Comparison of ENCODE assay signal across 31 cellular contexts in the genomic region with DNA sequence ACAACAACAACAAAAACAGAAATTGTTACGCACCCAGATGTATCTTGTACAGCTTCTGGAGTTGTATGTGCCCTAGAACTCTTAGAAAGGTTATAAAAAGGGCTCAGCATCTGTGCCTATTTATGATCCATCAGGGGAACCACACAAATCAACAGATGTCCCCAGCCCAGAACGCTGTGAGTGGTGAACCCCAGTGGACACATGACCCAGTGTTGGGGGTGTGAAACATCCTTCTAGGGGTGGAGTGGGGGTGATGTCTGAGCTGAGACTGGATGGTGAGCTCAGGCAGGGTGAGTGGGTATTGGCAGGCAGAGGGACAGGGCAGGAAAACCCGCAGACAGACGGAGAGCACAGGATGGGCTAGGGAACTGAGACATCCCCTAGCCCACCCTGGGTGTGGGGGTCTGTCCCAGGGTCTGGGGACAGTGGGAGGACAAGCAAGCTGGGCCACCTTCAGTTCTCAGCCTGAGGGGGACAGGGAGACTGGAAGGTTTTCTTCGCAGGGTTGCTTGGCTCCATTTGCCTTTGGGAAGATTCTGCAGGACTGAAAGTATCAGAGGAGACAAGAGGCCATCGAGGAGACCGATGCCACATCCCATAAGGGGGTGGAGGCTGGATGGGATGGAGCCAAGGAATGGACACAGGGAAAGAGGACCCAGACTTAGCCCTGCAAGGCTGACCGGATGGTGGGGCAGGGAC. TPM values are rescaled to one million over a fixed set of nuclear protein-coding genes. Genes with fewer than 3 reads are reported as not detected.
DNase-seq lines count a peak whose midpoint lies in the region; FAIRE-seq and TF ChIP-seq lines count a peak whose summit lies in the region.
"Had no signal": no experiment of that assay in that cellular context is flagged by ENCODE, and none has a peak within 500 bp of the region (broad histone marks: within the 10 kb centered on the region; RNA-seq: fewer than 3 reads in every experiment).

No MANE protein-coding gene starts in this region.

- H3K9me3 ChIP-seq in HEK293 (ENCODE audit: control insufficient read depth, insufficient read depth, low read depth, low read length), result no peaks in the 10 kb centered on the region
- H3K9me3 ChIP-seq: Caco-2, left lung, Peyer's patch, prostate gland, transverse colon had no signal

- H3K27me3 Mint-ChIP-seq in CD14-positive monocyte (ENCODE audit: low read depth in 3 of 3) (peaks cover 3 to 16% (median 8%) of the 10 kb centered on the region in 3 donors), chondrocyte (ENCODE audit: low read depth) (peaks cover 3% of the 10 kb centered on the region), nephron progenitor cell (ENCODE audit: low read depth, poor library complexity) (peaks cover 4% of the 10 kb centered on the region)
- H3K27me3 Mint-ChIP-seq: brain had no signal

- peaks cover 17% of the 10 kb centered on the region for H3K4me1 Mint-ChIP-seq in CD14-positive monocyte
- H3K4me1 Mint-ChIP-seq in chondrocyte (ENCODE audit: low read depth), result peaks cover 11% of the 10 kb centered on the region
- peaks cover 75% of the 10 kb centered on the region for H3K4me1 Mint-ChIP-seq in nephron progenitor cell

- H3K4me3 Mint-ChIP-seq in CD14-positive monocyte, result no peak overlapping the region
- H3K4me3 Mint-ChIP-seq in chondrocyte (ENCODE audit: unreplicated experiment), result no peak overlapping the region
- H3K4me3 Mint-ChIP-seq in nephron progenitor cell, result no peak overlapping the region
- H3K4me3 Mint-ChIP-seq: activated naive CD4-positive, alpha-beta T cell treated with anti-CD3 and anti-CD28 coated beads, Interleukin-2, amount 50 U/mL, for 24 hours; brain; stimulated activated memory B cell treated with anti-CD40 and anti-IgM and Interleukin-4, amounts not matched to agents 10 μg/mL and 1 μg/mL and 100 μg/mL, for 72 hours had no signal

- no peak for TF ChIP-seq CTCF in CD14-positive monocyte (IDR thresholded peaks at IDR 0.05)
- no peak for TF ChIP-seq CTCF in HEK293 (tag by site-specific recombination; IDR thresholded peaks at IDR 0.05)
- no peak for TF ChIP-seq CTCF in chondrocyte (IDR thresholded peaks at IDR 0.05)
- TF ChIP-seq CTCF in nephron progenitor cell (IDR thresholded peaks at IDR 0.05), result no peak

- POLR2A ChIA-PET in HEK293 (lab: Yijun Ruan, JAX), result no interaction called here

- H3K36me3 ChIP-seq in HEK293 (ENCODE audit: control insufficient read depth in 2 of 2, insufficient read depth in 1 of 2, low read length in 2 of 2), result no peaks in the 10 kb centered on the region
- H3K36me3 ChIP-seq: left lung, Peyer's patch, prostate gland, transverse colon had no signal

- H3K36me3 Mint-ChIP-seq in CD14-positive monocyte (no peaks in the 10 kb centered on the region), chondrocyte (ENCODE audit: low read depth) (no peaks in the 10 kb centered on the region), nephron progenitor cell (ENCODE audit: low read depth) (peaks cover 3% of the 10 kb centered on the region)
- H3K36me3 Mint-ChIP-seq: activated naive CD4-positive, alpha-beta T cell treated with anti-CD3 and anti-CD28 coated beads, Interleukin-2, amount 50 U/mL, for 24 hours; brain; stimulated activated memory B cell treated with anti-CD40 and anti-IgM and Interleukin-4, amounts not matched to agents 10 μg/mL and 1 μg/mL and 100 μg/mL, for 72 hours had no signal

- H3K4me3 ChIP-seq in HEK293 (ENCODE audit: low read depth, low read length), result no peak overlapping the region
- H3K4me3 ChIP-seq: left lung, Peyer's patch, prostate gland, transverse colon had no signal

- H3K27ac Mint-ChIP-seq in CD14-positive monocyte (no peak overlapping the region), chondrocyte (ENCODE audit: unreplicated experiment) (no peak overlapping the region), nephron progenitor cell (peak overlapping the region; percentile 95)
- H3K27ac Mint-ChIP-seq: activated naive CD4-positive, alpha-beta T cell treated with anti-CD3 and anti-CD28 coated beads, Interleukin-2, amount 50 U/mL, for 24 hours; activated T-helper 2 cell treated with anti-CD3 and anti-CD28 coated beads, Interferon-gamma antibody, Interleukin-2, Interleukin-4, amounts not matched to agents 10 μg/mL and 5 μg/mL and 100 μg/mL, durations not matched to agents 14 hours and 24 hours and 36 hours; stimulated activated memory B cell treated with anti-CD40 and anti-IgM and Interleukin-4, amounts not matched to agents 10 μg/mL and 1 μg/mL and 100 μg/mL, for 72 hours had no signal

- intact Hi-C loops in CD14-positive monocyte (cut with micrococcal nuclease), result no loop called here

- DNase-seq in CD14-positive monocyte (ENCODE audit: low spot score), result peak; percentile 12
- DNase-seq in chondrocyte (ENCODE audit: low spot score), result peak; percentile 56
- DNase-seq in nephron progenitor cell, result no peak
- DNase-seq in stimulated activated CD4-positive, alpha-beta T cell treated with anti-CD3 and anti-CD28 coated beads, Interleukin-2, amount 100 ng/mL, for 24 hours, result no peak
- no peak for DNase-seq in DMS 273 (lab: John Stamatoyannopoulos, UW; ENCODE audit: unreplicated experiment)
- DNase-seq in GM19239 (ENCODE audit: insufficient read length, low spot score), result no peak
- no peak for DNase-seq in cerebellum (ENCODE audit: low spot score)
- DNase-seq: activated CD4-positive, alpha-beta T cell treated with anti-CD3 and anti-CD28 coated beads for 4 hours; amniotic stem cell; C1 segment of cervical spinal cord; Caco-2; Kasumi-1; NCI-H1436; NCI-H2107; NCI-H345; NCI-H748 treated with DMSO at 0.1 percent for 48 hours; SW 1271; T-helper 9 cell; transverse colon had no signal

- peaks cover 0 to 2% (median 0%) of the 10 kb centered on the region in 7 donors for H3K9me3 Mint-ChIP-seq in CD14-positive monocyte
- no peaks in the 10 kb centered on the region for H3K9me3 Mint-ChIP-seq in chondrocyte (ENCODE audit: low read depth)
- H3K9me3 Mint-ChIP-seq in nephron progenitor cell, result no peaks in the 10 kb centered on the region
- H3K9me3 Mint-ChIP-seq: activated naive CD4-positive, alpha-beta T cell treated with anti-CD3 and anti-CD28 coated beads, Interleukin-2, amount 50 U/mL, for 24 hours; stimulated activated memory B cell treated with anti-CD40 and anti-IgM and Interleukin-4, amounts not matched to agents 10 μg/mL and 1 μg/mL and 100 μg/mL, for 72 hours had no signal

- no peaks in the 10 kb centered on the region for H3K4me1 ChIP-seq in HEK293 (ENCODE audit: control insufficient read depth, insufficient read depth, low read length)
- H3K4me1 ChIP-seq: Caco-2, prostate gland had no signal

- no peak overlapping the region for H3K27ac ChIP-seq in HEK293 (ENCODE audit: extremely low read depth, low read depth, low read length)
- H3K27ac ChIP-seq: left lung, Peyer's patch, prostate gland, transverse colon, VCaP had no signal

- no peak for FAIRE-seq in GM19239 (lab: Jason Lieb, UNC)
- FAIRE-seq: endothelial cell of umbilical vein, GM18507, H54 had no signal

- CTCF ChIA-PET in HEK293 (lab: Yijun Ruan, JAX), result interaction anchor here (1.0 to 1.9 kb wide), 2 partner anchors 46 to 344 kb away, joined by 3 to 4 read pairs; no protein-coding TSS in a partner anchor

TF ChIP-seq in HEK293, 187 proteins besides CTCF, POLR2A, EP300 and RAD21:
- no peak for TF ChIP-seq ZNF324 (tag by site-specific recombination; IDR thresholded peaks at IDR 0.05)
- TF ChIP-seq SCRT2 (tag by site-specific recombination; IDR thresholded peaks at IDR 0.05), result peak; percentile 26; the same call in 1 of the 2 replicates

RNA-seq across cellular contexts. Expression of gene EMID1, which starts 5.8 kb away (rescaled TPM):
- polyA plus RNA-seq in CD14-positive monocyte, result not detected
- 0.33 to 0.41 TPM in 2 of 3 replicates, not detected in the other for total RNA-seq in chondrocyte
- total RNA-seq in cerebellum, result 8.0 TPM

Comparison
In these comparisons a context has a peak if more than half of its experiments do, and no peak if none do; other contexts are left out.
1. DNase-seq: peak in CD14-positive monocyte (single experiment) and chondrocyte (single experiment); none in nephron progenitor cell (single experiment), stimulated activated CD4-positive, alpha-beta T cell treated with anti-CD3 and anti-CD28 coated beads, Interleukin-2, amount 100 ng/mL, for 24 hours (0 of 2), DMS 273 (single experiment), GM19239 (single experiment) and cerebellum (single experiment).